9 cellular contexts compared by ENCODE assay signal in the genomic region with DNA sequence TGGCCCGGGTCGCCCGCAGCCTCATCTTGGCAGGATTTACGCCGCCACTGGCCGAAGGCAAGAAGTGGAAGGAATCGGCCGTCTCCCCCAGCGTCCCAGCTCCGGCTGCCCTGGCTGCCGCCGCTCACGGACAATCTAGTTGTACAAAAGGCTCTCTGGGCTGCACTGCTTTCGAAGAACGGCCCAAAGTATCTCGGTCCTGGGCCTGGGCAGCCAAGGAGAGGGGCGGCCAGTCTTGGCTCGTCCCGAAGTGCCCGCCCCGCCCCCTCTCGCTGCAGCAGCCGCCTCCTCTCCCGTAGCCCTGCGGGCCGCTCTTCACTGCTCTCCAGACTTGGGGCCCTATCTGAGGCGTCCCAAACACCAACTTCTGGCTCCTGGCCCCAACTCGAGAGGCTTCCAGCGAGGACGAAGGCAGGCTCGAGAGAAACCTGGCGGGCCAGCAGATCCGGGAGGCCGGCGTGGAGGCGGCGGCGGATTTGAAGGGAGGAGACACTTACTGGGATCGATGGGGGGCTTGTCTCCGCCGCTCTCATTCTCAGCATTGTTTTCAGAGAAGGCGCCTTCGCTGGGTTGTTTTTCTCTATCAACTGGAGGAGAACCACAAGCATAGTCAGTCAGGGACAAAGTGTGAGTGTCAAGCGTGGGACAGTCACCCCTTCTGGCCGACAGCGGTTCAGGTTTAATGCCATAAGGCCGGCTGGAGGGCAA. TPM values are rescaled to one million over a fixed set of nuclear protein-coding genes. Genes with fewer than 3 reads are reported as not detected.
DNase-seq lines count a peak whose midpoint lies in the region; ATAC-seq and TF ChIP-seq lines count a peak whose summit lies in the region.
"Had no signal": no experiment of that assay in that cellular context is flagged by ENCODE, and none has a peak within 500 bp of the region (broad histone marks: within the 10 kb centered on the region; RNA-seq: fewer than 3 reads in every experiment).

No MANE protein-coding gene starts in this region.

- no peaks in the 10 kb centered on the region for H3K4me1 Mint-ChIP-seq in endodermal cell

- DNase-seq in BE2C, result no peak
- DNase-seq in IMR-90, result no peak
- DNase-seq in endodermal cell, result peak; percentile 88
- DNase-seq in neuronal stem cell (ENCODE audit: low spot score), result no peak
- DNase-seq in 8988T, result no peak
- DNase-seq in ureter (ENCODE audit: low spot score), result no peak

- no peak overlapping the region for H3K4me3 Mint-ChIP-seq in endodermal cell

- H2BK120ac ChIP-seq in IMR-90 (ENCODE audit: low read depth, low read length), result no peak overlapping the region
- no peak overlapping the region for H2BK120ac ChIP-seq in neuronal stem cell (ENCODE audit: low read depth, low read length)

- H3K14ac ChIP-seq in IMR-90 (replicated peaks; ENCODE audit: low read depth, low read length) (no peak overlapping the region), neuronal stem cell (ENCODE audit: low read length) (no peak overlapping the region)

- H3K27ac ChIP-seq in IMR-90 (ENCODE audit: insufficient read depth, low read length) (no peak overlapping the region), endodermal cell (ENCODE audit: low read depth, low read length) (no peak overlapping the region), neuronal stem cell (replicated peaks; ENCODE audit: low read length) (no peak overlapping the region)

- H3K9me3 ChIP-seq in BE2C, result no peaks in the 10 kb centered on the region
- peaks cover 21% of the 10 kb centered on the region for H3K9me3 ChIP-seq in IMR-90 (ENCODE audit: control insufficient read depth, insufficient read depth, low read length)
- peaks cover 5% of the 10 kb centered on the region for H3K9me3 ChIP-seq in endodermal cell (ENCODE audit: control insufficient read depth, low read length)
- H3K9me3 ChIP-seq in neuronal stem cell (replicated peaks in 1 of 2; ENCODE audit: control insufficient read depth in 2 of 2, insufficient read depth in 1 of 2, low read depth in 1 of 2, low read length in 2 of 2), result peaks cover 6 to 30% of the 10 kb centered on the region in 2 donors

- H3K27me3 ChIP-seq in BE2C (peaks cover 97% of the 10 kb centered on the region), IMR-90 (ENCODE audit: control insufficient read depth, insufficient read depth, low read length) (peaks cover 66% of the 10 kb centered on the region), endodermal cell (ENCODE audit: control insufficient read depth, insufficient read depth, low read length, poor library complexity, severe bottlenecking) (peaks cover 100% of the 10 kb centered on the region), neuronal stem cell (ENCODE audit: control insufficient read depth in 3 of 3, insufficient read depth in 3 of 3, low read depth in 1 of 3, low read length in 3 of 3) (peaks cover 73 to 97% (median 94%) of the 10 kb centered on the region in 3 experiments)

- intact Hi-C loops in IMR-90 (cut with micrococcal nuclease), result loop anchor here (5.0 to 10.0 kb wide), 2 partner anchors 962 to 1910 kb away; a partner anchor contains a TSS

- no peak for TF ChIP-seq RAD21 in IMR-90 (IDR thresholded peaks at IDR 0.05; ENCODE audit: low read length)

- H3K4me2 ChIP-seq in IMR-90 (ENCODE audit: low read depth, low read length) (no peak overlapping the region), neuronal stem cell (ENCODE audit: insufficient read depth, low read length, poor library complexity, severe bottlenecking) (peak overlapping the region; percentile 32)

- no peak overlapping the region for H2BK5ac ChIP-seq in IMR-90 (ENCODE audit: low read depth, low read length, poor library complexity, severe bottlenecking)
- H2BK5ac ChIP-seq in neuronal stem cell (ENCODE audit: low read length), result no peak overlapping the region

- no peaks in the 10 kb centered on the region for H3K9me1 ChIP-seq in IMR-90 (ENCODE audit: insufficient read depth, low read length)

- no peak overlapping the region for H3K18ac ChIP-seq in IMR-90 (ENCODE audit: low read depth, low read length)
- no peak overlapping the region for H3K18ac ChIP-seq in neuronal stem cell (ENCODE audit: low read length)

- no peak overlapping the region for H4K5ac ChIP-seq in IMR-90 (ENCODE audit: low read depth, low read length)

- H4K91ac ChIP-seq in IMR-90 (ENCODE audit: insufficient read depth, low read depth, low read length) (no peak overlapping the region), neuronal stem cell (ENCODE audit: low read depth, low read length, poor library complexity) (no peak overlapping the region)

- no peak overlapping the region for H3K27ac Mint-ChIP-seq in endodermal cell

- H3K9me3 Mint-ChIP-seq in endodermal cell, result peaks cover 8% of the 10 kb centered on the region

- no peak overlapping the region for H4K8ac ChIP-seq in IMR-90 (ENCODE audit: low read depth in 2 of 2, low read length in 2 of 2)
- no peak overlapping the region for H4K8ac ChIP-seq in neuronal stem cell (ENCODE audit: low read depth, low read length)

- ATAC-seq in IMR-90 (ENCODE audit: low read depth), result no peak
- no peak for ATAC-seq in HG02588 (IDR thresholded peaks at IDR 0.05; ENCODE audit: unreplicated experiment)
- no peak for ATAC-seq in HG03025 (IDR thresholded peaks at IDR 0.05; ENCODE audit: low FRiP score, unreplicated experiment)

- TF ChIP-seq CTCF in BE2C (IDR thresholded peaks at IDR 0.05; ENCODE audit: low read depth, low read length), result 0 out of 2 replicates have a peak, but pooled peaks have one; percentile 1
- no peak for TF ChIP-seq CTCF in IMR-90 (conservative IDR thresholded peaks at IDR 0.05; ENCODE audit: low read depth, low read length)
- TF ChIP-seq CTCF in endodermal cell (conservative IDR thresholded peaks at IDR 0.05), result peak; percentile 60

- H3K27me3 Mint-ChIP-seq in endodermal cell (ENCODE audit: insufficient read depth), result peaks cover 99% of the 10 kb centered on the region

- H3K4me3 ChIP-seq in BE2C (ENCODE audit: low read depth, low read length) (no peak overlapping the region), IMR-90 (ENCODE audit: insufficient read depth, low read depth, low read length) (peak overlapping the region; percentile 44; the same call in 1 of the 2 replicates), endodermal cell (ENCODE audit: low read length) (no peak overlapping the region), neuronal stem cell (ENCODE audit: low read length in 2 of 2) (no peak overlapping the region)

- peak overlapping the region; percentile 88 for H2AFZ ChIP-seq in IMR-90 (replicated peaks; ENCODE audit: low read length, poor library complexity)
- peak overlapping the region; percentile 73 for H2AFZ ChIP-seq in neuronal stem cell (ENCODE audit: low read length)

- no peaks in the 10 kb centered on the region for H3K4me1 ChIP-seq in BE2C
- no peaks in the 10 kb centered on the region; the same call in 1 of the 2 replicates for H3K4me1 ChIP-seq in IMR-90 (ENCODE audit: control insufficient read depth, insufficient read depth, low read length)
- H3K4me1 ChIP-seq in endodermal cell (ENCODE audit: control insufficient read depth, insufficient read depth, low read length), result no peaks in the 10 kb centered on the region
- no peaks in the 10 kb centered on the region for H3K4me1 ChIP-seq in neuronal stem cell (ENCODE audit: control insufficient read depth in 2 of 2, insufficient read depth in 1 of 2, low read depth in 1 of 2, low read length in 2 of 2)

- 23% methylated on average over 32 of the region's 47 CpGs; no CpG with 5 or more reads in 1 of the 2 experiments for WGBS in IMR-90 (ENCODE audit: extremely low coverage in 2 of 2, insufficient read length in 1 of 2), 2 experiments
- 4% methylated on average over 18 to 47 of the region's 47 CpGs for WGBS in endodermal cell (ENCODE audit: insufficient coverage in 1 of 2, insufficient read length in 1 of 2), 2 experiments
- WGBS in neuronal stem cell (ENCODE audit: extremely low coverage in 2 of 2, insufficient read length in 2 of 2, insufficient replicate concordance in 1 of 2), 2 donors, result no CpG with 5 or more reads among the region's 47 CpGs

- no peaks in the 10 kb centered on the region for H4K20me1 ChIP-seq in IMR-90 (ENCODE audit: insufficient read depth, low read length)

- H3K36me3 ChIP-seq in BE2C (no peaks in the 10 kb centered on the region), IMR-90 (ENCODE audit: control insufficient read depth, insufficient read depth, low read length) (no peaks in the 10 kb centered on the region), endodermal cell (ENCODE audit: control insufficient read depth, insufficient read depth, low read length) (no peaks in the 10 kb centered on the region), neuronal stem cell (replicated peaks in 1 of 2; ENCODE audit: control insufficient read depth in 2 of 2, insufficient read depth in 2 of 2, low read length in 2 of 2) (no peaks in the 10 kb centered on the region)

- no peak overlapping the region for H3K56ac ChIP-seq in IMR-90 (ENCODE audit: extremely low read depth, insufficient read depth, low read length)

- POLR2A ChIA-PET in IMR-90 (lab: Charles Lee; ENCODE audit: unreplicated experiment), result interaction anchor here (0.6 kb wide), 1 partner anchor 694 kb away, joined by 3 read pairs; no protein-coding TSS in a partner anchor

- no peak for TF ChIP-seq POLR2A in IMR-90 (IDR thresholded peaks at IDR 0.05; ENCODE audit: low read depth, low read length)

- H3K4ac ChIP-seq in IMR-90 (ENCODE audit: low read depth, low read length), result no peak overlapping the region
- H3K4ac ChIP-seq in neuronal stem cell (ENCODE audit: low read length), result no peak overlapping the region

- no peak overlapping the region for H2AK9ac ChIP-seq in IMR-90 (replicated peaks; ENCODE audit: low read depth, low read length, poor library complexity)

- dilution Hi-C loops in IMR-90 (cut with HindIII; ENCODE audit: low sequenced_read_pairs, unreplicated experiment), result no loop called here

- in situ Hi-C loops in IMR-90 (cut with MboI; ENCODE audit: low sequenced_read_pairs), result no loop called here

- no peak overlapping the region for H2AK5ac ChIP-seq in IMR-90 (ENCODE audit: low read depth, low read length)
- no peak overlapping the region for H2AK5ac ChIP-seq in neuronal stem cell (ENCODE audit: low read depth, low read length)

- H3K9ac ChIP-seq in IMR-90 (ENCODE audit: low read depth, low read length), result no peak overlapping the region
- no peak overlapping the region for H3K9ac ChIP-seq in endodermal cell (ENCODE audit: extremely low read depth, low read length, poor library complexity, severe bottlenecking)
- no peak overlapping the region for H3K9ac ChIP-seq in neuronal stem cell (ENCODE audit: low read depth, low read length, poor library complexity)

- H2BK15ac ChIP-seq in IMR-90 (ENCODE audit: low read depth, low read length) (no peak overlapping the region), neuronal stem cell (ENCODE audit: low read length) (no peak overlapping the region)

- H3K79me1 ChIP-seq in IMR-90 (ENCODE audit: low read depth in 1 of 2, low read length in 2 of 2), result no peaks in the 10 kb centered on the region
- H3K79me1 ChIP-seq in neuronal stem cell (ENCODE audit: low read depth, low read length), result peaks cover 2% of the 10 kb centered on the region

- H2BK20ac ChIP-seq in IMR-90 (ENCODE audit: low read depth, low read length), result no peak overlapping the region

- no peaks in the 10 kb centered on the region for H3K36me3 Mint-ChIP-seq in endodermal cell (ENCODE audit: low read depth)

- BruUV-seq in IMR-90 (replicated peaks; lab: Mats Ljungman, UMichigan), result no TSS peak

- H3K23ac ChIP-seq in IMR-90 (ENCODE audit: low read depth, low read length), result no peak overlapping the region
- H3K23ac ChIP-seq in neuronal stem cell (ENCODE audit: low read depth, low read length, poor library complexity), result peak overlapping the region; percentile 89

- H2BK12ac ChIP-seq in neuronal stem cell (ENCODE audit: low read length), result no peak overlapping the region

- CTCF ChIA-PET in IMR-90 (lab: Yijun Ruan, JAX), result no interaction called here

RNA-seq across cellular contexts. Expression of a gene that starts 0.8 kb away (rescaled TPM):
- polyA plus RNA-seq in BE2C (2012; ENCODE audit: insufficient read depth, insufficient read length, low read depth), result not detected
- total RNA-seq in IMR-90 (2012; rRNA removed) (0.18 and 0.28 TPM in 2 replicates), endodermal cell (not detected), ureter (7.4 TPM)
- 0.32 and 0.59 TPM in 2 replicates for polyA plus RNA-seq in IMR-90 (2012; rRNA removed)
- polyA plus RNA-seq in IMR-90 (2012; cell fraction: cytosol; rRNA removed), result 0.10 and 0.26 TPM in 2 replicates
- 0.59 and 0.63 TPM in 2 replicates for polyA plus RNA-seq in IMR-90 (2012; cell fraction: nucleus; rRNA removed; ENCODE audit: low replicate concordance)
- polyA plus RNA-seq in endodermal cell (2013, experiment 1 of 2), result 23.9 TPM
- 14.3 TPM for polyA plus RNA-seq in endodermal cell (2013, experiment 2 of 2)
- not detected for polyA plus RNA-seq in neuronal stem cell (2013, experiment 1 of 2)
- polyA plus RNA-seq in neuronal stem cell (2013, experiment 2 of 2), result not detected
- total RNA-seq: cerebellum had no signal

RNA-seq across cellular contexts. Expression of a gene that starts 8.1 kb away (rescaled TPM):
- not detected for polyA plus RNA-seq in BE2C (2012; ENCODE audit: insufficient read depth, insufficient read length, low read depth)
- total RNA-seq in IMR-90 (2012; rRNA removed), result under 0.01 and 0.18 TPM in 2 replicates
- polyA plus RNA-seq in IMR-90 (2012; rRNA removed), result 1.7 TPM in 2 replicates
- 2.0 and 2.2 TPM in 2 replicates for polyA plus RNA-seq in IMR-90 (2012; cell fraction: cytosol; rRNA removed)
- polyA plus RNA-seq in IMR-90 (2012; cell fraction: nucleus; rRNA removed; ENCODE audit: low replicate concordance), result 0.51 and 0.71 TPM in 2 replicates
- not detected for total RNA-seq in endodermal cell
- polyA plus RNA-seq in endodermal cell (2013, experiment 1 of 2), result 7.1 TPM
- 2.9 TPM for polyA plus RNA-seq in endodermal cell (2013, experiment 2 of 2)
- not detected for polyA plus RNA-seq in neuronal stem cell (2013, experiment 1 of 2)
- not detected for polyA plus RNA-seq in neuronal stem cell (2013, experiment 2 of 2)
- 6.3 TPM for total RNA-seq in ureter
- total RNA-seq: cerebellum had no signal

RNA-seq across cellular contexts. Expression of a gene that starts 9.6 kb away (rescaled TPM):
- not detected for polyA plus RNA-seq in BE2C (2012; ENCODE audit: insufficient read depth, insufficient read length, low read depth)
- 0.18 and 0.28 TPM in 2 replicates for total RNA-seq in IMR-90 (2012; rRNA removed)
- 0.10 TPM in 2 replicates for polyA plus RNA-seq in IMR-90 (2012; rRNA removed)
- 0.05 and 0.30 TPM in 2 replicates for polyA plus RNA-seq in IMR-90 (2012; cell fraction: cytosol; rRNA removed)
- 0.04 and 0.19 TPM in 2 replicates for polyA plus RNA-seq in IMR-90 (2012; cell fraction: nucleus; rRNA removed; ENCODE audit: low replicate concordance)
- not detected for total RNA-seq in endodermal cell
- 12.7 TPM for polyA plus RNA-seq in endodermal cell (2013, experiment 1 of 2)
- 8.0 TPM for polyA plus RNA-seq in endodermal cell (2013, experiment 2 of 2)
- polyA plus RNA-seq in neuronal stem cell (2013, experiment 1 of 2), result not detected
- not detected for polyA plus RNA-seq in neuronal stem cell (2013, experiment 2 of 2)
- total RNA-seq in ureter, result 15.3 TPM
- total RNA-seq: cerebellum had no signal

RNA-seq across cellular contexts. Expression of a gene that starts 12.2 kb away (rescaled TPM):
- not detected for polyA plus RNA-seq in BE2C (2012; ENCODE audit: insufficient read depth, insufficient read length, low read depth)
- total RNA-seq in IMR-90 (2012; rRNA removed) (0.83 and 0.90 TPM in 2 replicates), endodermal cell (not detected), ureter (16.0 TPM)
- 5.4 and 8.8 TPM in 2 replicates for polyA plus RNA-seq in IMR-90 (2012; rRNA removed)
- polyA plus RNA-seq in IMR-90 (2012; cell fraction: cytosol; rRNA removed), result 4.3 and 8.1 TPM in 2 replicates
- polyA plus RNA-seq in IMR-90 (2012; cell fraction: nucleus; rRNA removed; ENCODE audit: low replicate concordance), result 17.8 and 28.7 TPM in 2 replicates
- 19.4 TPM for polyA plus RNA-seq in endodermal cell (2013, experiment 1 of 2)
- polyA plus RNA-seq in endodermal cell (2013, experiment 2 of 2), result 15.9 TPM
- polyA plus RNA-seq in neuronal stem cell (2013, experiment 1 of 2), result not detected
- not detected for polyA plus RNA-seq in neuronal stem cell (2013, experiment 2 of 2)
- total RNA-seq: cerebellum had no signal

RNA-seq across cellular contexts. Expression of a gene that starts 17.0 kb away (rescaled TPM):
- polyA plus RNA-seq in BE2C (2012; ENCODE audit: insufficient read depth, insufficient read length, low read depth), result not detected
- total RNA-seq in IMR-90 (2012; rRNA removed), result 1.4 and 1.7 TPM in 2 replicates
- polyA plus RNA-seq in IMR-90 (2012; rRNA removed), result 1.8 and 2.1 TPM in 2 replicates
- polyA plus RNA-seq in IMR-90 (2012; cell fraction: cytosol; rRNA removed), result 0.50 and 1.7 TPM in 2 replicates
- polyA plus RNA-seq in IMR-90 (2012; cell fraction: nucleus; rRNA removed; ENCODE audit: low replicate concordance), result 3.9 and 5.3 TPM in 2 replicates
- not detected for total RNA-seq in endodermal cell
- 8.6 TPM for polyA plus RNA-seq in endodermal cell (2013, experiment 1 of 2)
- 5.5 TPM for polyA plus RNA-seq in endodermal cell (2013, experiment 2 of 2)
- not detected for polyA plus RNA-seq in neuronal stem cell (2013, experiment 1 of 2)
- not detected for polyA plus RNA-seq in neuronal stem cell (2013, experiment 2 of 2)
- total RNA-seq in ureter, result 8.5 TPM
- total RNA-seq: cerebellum had no signal

Comparison
In these comparisons a context has a peak if more than half of its experiments do, and no peak if none do; other contexts are left out.
1. RNA of a gene that starts 9.6 kb away (total RNA-seq): 15.3 TPM in ureter (single experiment); 0.18 to 0.28 TPM in IMR-90 and not detected in endodermal cell; every median in the first group is over 10 times any median in the second.